In the genomic region with DNA sequence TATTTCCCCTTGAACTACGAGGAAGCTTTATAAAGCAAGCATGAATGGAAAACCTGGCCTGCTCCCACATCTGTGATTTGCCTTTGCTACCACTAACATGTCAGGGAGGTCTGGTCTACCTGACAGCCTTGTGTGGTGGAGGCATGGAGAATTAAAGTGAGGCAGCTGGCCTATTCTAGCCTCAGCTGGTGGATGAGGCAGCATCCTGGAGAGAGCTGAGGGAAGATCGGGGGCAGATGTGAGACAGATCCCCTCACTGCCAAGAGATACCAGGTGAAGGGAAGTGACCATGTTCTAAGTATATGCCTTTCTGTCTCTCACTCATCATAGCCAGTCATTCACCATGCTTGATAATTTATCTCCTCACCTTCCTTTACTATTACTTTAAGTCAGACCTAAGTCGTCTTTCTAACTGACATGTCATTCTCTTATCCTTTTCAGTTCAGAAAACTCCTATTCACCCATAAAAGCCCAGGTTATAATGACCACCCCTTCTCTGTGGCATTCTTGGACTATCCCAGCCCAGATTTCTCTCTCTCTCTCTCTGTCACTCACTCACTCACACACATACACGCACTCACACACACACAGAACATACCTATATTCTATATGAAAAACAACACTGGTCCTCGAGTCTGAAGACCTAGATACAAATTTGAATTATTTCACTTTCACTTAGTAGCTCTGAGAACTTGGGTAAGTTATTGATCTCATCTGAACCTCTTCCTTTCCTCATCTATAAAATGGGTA, we compare ENCODE assay signal across 1 cellular context.
TF ChIP-seq lines count a peak whose summit lies in the region.

No MANE protein-coding gene starts in this region.

TF ChIP-seq in H1, 55 proteins besides CTCF, POLR2A, EP300 and RAD21 (continued from another document):
- TF ChIP-seq, protein P1, sequence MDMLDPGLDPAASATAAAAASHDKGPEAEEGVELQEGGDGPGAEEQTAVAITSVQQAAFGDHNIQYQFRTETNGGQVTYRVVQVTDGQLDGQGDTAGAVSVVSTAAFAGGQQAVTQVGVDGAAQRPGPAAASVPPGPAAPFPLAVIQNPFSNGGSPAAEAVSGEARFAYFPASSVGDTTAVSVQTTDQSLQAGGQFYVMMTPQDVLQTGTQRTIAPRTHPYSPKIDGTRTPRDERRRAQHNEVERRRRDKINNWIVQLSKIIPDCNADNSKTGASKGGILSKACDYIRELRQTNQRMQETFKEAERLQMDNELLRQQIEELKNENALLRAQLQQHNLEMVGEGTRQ (IDR thresholded peaks at IDR 0.05; ENCODE audit: low read length), result no peak
- TF ChIP-seq MAX (IDR thresholded peaks at IDR 0.05), result no peak
- TF ChIP-seq TEAD4 (IDR thresholded peaks at IDR 0.05; ENCODE audit: low read depth, low read length), result no peak
- no peak for TF ChIP-seq HDAC6 (IDR thresholded peaks at IDR 0.05; ENCODE audit: low read depth, low read length)
- no peak for TF ChIP-seq CREB1 (IDR thresholded peaks at IDR 0.05)
- TF ChIP-seq CTBP2 (IDR thresholded peaks at IDR 0.05; ENCODE audit: borderline replicate concordance, insufficient read depth, insufficient read length, low read length), result no peak
- TF ChIP-seq SAP30 (IDR thresholded peaks at IDR 0.05; ENCODE audit: insufficient read depth, insufficient replicate concordance, low read length), result no peak
- TF ChIP-seq, protein P2, sequence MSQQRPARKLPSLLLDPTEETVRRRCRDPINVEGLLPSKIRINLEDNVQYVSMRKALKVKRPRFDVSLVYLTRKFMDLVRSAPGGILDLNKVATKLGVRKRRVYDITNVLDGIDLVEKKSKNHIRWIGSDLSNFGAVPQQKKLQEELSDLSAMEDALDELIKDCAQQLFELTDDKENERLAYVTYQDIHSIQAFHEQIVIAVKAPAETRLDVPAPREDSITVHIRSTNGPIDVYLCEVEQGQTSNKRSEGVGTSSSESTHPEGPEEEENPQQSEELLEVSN (IDR thresholded peaks at IDR 0.05), result no peak
- TF ChIP-seq EZH2 (IDR thresholded peaks at IDR 0.05; ENCODE audit: low read depth, low read length, severe bottlenecking), result no peak
- TF ChIP-seq PHF8 (conservative IDR thresholded peaks at IDR 0.05; ENCODE audit: low read depth, low read length), result no peak
- no peak for TF ChIP-seq HDAC2 (IDR thresholded peaks at IDR 0.05; ENCODE audit: borderline replicate concordance in 1 of 2, low read depth in 2 of 2, low read length in 2 of 2)
